10 cellular contexts compared by ENCODE assay signal in the genomic region with DNA sequence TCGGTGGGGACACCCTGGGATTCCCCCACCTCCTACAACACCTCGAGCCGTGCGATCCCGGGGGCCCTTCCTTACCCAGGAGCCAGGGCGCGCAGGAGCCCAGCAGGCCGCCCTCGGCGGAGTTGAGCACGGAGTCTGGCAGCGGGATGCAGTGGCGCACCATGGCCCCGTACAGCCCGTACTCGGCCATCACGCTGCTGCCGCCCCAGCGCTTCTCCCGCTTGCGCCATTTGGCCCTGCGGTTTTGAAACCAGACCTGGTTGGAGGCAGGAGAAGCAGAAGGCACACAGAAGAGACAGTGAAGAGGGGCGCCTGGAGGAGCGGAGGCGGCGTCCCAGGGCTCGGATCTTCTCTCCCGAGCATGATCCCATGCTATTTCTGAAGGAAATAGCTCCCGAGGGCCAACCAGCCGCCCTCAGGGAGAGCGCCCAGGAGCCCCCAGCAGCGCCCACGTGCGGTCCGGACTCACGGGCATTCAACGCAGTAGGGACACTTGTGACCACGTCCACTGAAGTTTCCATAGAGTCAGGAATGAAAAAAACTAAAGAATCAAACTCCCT. TPM values are rescaled to one million over a fixed set of nuclear protein-coding genes. Genes with fewer than 3 reads are reported as not detected.
DNase-seq lines count a peak whose midpoint lies in the region; ATAC-seq and TF ChIP-seq lines count a peak whose summit lies in the region.
"Had no signal": no experiment of that assay in that cellular context is flagged by ENCODE, and none has a peak within 500 bp of the region (broad histone marks: within the 10 kb centered on the region; RNA-seq: fewer than 3 reads in every experiment).

No MANE protein-coding gene starts in this region.

- TF ChIP-seq CTCF in GM10266 (IDR thresholded peaks at IDR 0.05; ENCODE audit: control insufficient read depth, insufficient read depth, low read depth, missing control alignments), result no peak

- peak; percentile 81 for ATAC-seq in SK-N-SH treated with all-trans-retinoic acid at 6 μM for 48 hours
- ATAC-seq in HG03432 (IDR thresholded peaks at IDR 0.05; ENCODE audit: unreplicated experiment), result no peak
- ATAC-seq in GM18907 (IDR thresholded peaks at IDR 0.05; ENCODE audit: unreplicated experiment), result no peak
- no peak for ATAC-seq in HG02973 (IDR thresholded peaks at IDR 0.05; ENCODE audit: unreplicated experiment)
- ATAC-seq in GM21390 (IDR thresholded peaks at IDR 0.05; ENCODE audit: unreplicated experiment), result no peak

- H3K9me3 ChIP-seq in skeletal muscle tissue (ENCODE audit: control insufficient read depth in 3 of 3, low read length in 3 of 3), result no peaks in the 10 kb centered on the region

- no peaks in the 10 kb centered on the region for H3K36me3 ChIP-seq in skeletal muscle tissue (ENCODE audit: control insufficient read depth in 3 of 3, insufficient read depth in 3 of 3, low read length in 3 of 3)

- H3K27me3 ChIP-seq in skeletal muscle tissue (ENCODE audit: control insufficient read depth in 3 of 3, insufficient read depth in 3 of 3, low read length in 3 of 3), result peaks cover 24 to 50% (median 34%) of the 10 kb centered on the region in 3 donors

- peak overlapping the region; percentile 46 to 72 (median 71) for H3K4me3 ChIP-seq in skeletal muscle tissue (ENCODE audit: low read length in 3 of 3)

- peak overlapping the region; percentile 40 to 80 (median 63) for H3K9ac ChIP-seq in skeletal muscle tissue (ENCODE audit: low read depth in 1 of 3, low read length in 3 of 3)
- H3K9ac ChIP-seq: KMS-11 had no signal

- peaks cover 12 to 25% (median 18%) of the 10 kb centered on the region in 3 donors for H3K4me1 ChIP-seq in skeletal muscle tissue (ENCODE audit: control insufficient read depth in 3 of 3, insufficient read depth in 3 of 3, low read length in 3 of 3)

- intact Hi-C loops in head of caudate nucleus (cut with DNase I), result no loop called here

- DNase-seq in GM10266 (ENCODE audit: extremely low spot score), result peak; percentile 40
- DNase-seq in head of caudate nucleus, result peak in 37 of 42 donors; percentile 28 to 81 (median 52)

- peak overlapping the region; percentile 15 for H3K27ac ChIP-seq in skeletal muscle tissue (ENCODE audit: low read depth, low read length)
- H3K27ac ChIP-seq: epithelial cell of prostate, KMS-11 had no signal

TF ChIP-seq in SK-N-SH treated with all-trans-retinoic acid at 6 μM for 48 hours, 23 proteins besides CTCF, POLR2A, EP300 and RAD21:
- TF ChIP-seq OSR1 (CRISPR knock-in tag; IDR thresholded peaks at IDR 0.05), result no peak
- no peak for TF ChIP-seq SNAI2 (CRISPR knock-in tag; IDR thresholded peaks at IDR 0.05)
- no peak for TF ChIP-seq TCF4 (CRISPR knock-in tag; IDR thresholded peaks at IDR 0.05; ENCODE audit: borderline replicate concordance)
- no peak for TF ChIP-seq ZNF70 (CRISPR knock-in tag; IDR thresholded peaks at IDR 0.05)
- TF ChIP-seq CSDC2 (CRISPR knock-in tag; IDR thresholded peaks at IDR 0.05), result no peak

RNA-seq across cellular contexts. Expression of a gene that starts 4.3 kb away (rescaled TPM):
- total RNA-seq in skeletal muscle tissue, result not detected

RNA-seq across cellular contexts. Expression of a gene that starts 19.8 kb away (rescaled TPM):
- total RNA-seq in skeletal muscle tissue, result 8.9 TPM
